Comparison of ENCODE assay signal across 8 cellular contexts in the genomic region with DNA sequence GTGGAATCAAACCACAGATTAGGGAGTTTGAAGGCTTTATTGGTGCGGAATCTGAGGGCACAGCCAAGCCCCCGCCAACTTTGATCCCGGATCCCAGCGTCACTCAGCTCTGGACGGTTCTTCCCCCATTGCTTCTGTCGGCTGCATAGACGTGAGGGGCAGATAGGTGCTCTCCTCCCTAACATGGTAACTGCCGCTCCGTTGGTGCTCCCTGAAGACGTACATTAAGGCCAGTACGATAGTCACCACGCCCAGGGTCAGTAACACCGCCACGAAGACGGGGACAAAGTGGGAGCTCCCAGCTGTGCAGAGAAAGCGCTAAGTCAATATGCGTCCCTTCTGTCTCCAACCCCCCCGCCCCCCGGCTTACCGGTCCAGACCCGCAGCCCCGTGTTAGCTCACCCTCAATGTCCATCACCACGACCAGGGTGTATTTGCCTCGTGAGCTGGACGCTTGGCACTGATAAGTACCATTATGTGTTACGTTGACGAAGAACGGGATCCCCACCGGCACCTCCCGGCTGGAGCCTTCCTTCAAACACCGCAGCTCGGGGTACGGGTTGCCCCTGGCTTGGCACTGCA. TPM values are rescaled to one million over a fixed set of nuclear protein-coding genes. Genes with fewer than 3 reads are reported as not detected.
DNase-seq lines count a peak whose midpoint lies in the region; ATAC-seq and TF ChIP-seq lines count a peak whose summit lies in the region.

No MANE protein-coding gene starts in this region.

- H3K27ac ChIP-seq in OCI-LY1 (ENCODE audit: low read depth, low read length, poor library complexity, severe bottlenecking) (peak overlapping the region; percentile 42), neutrophil (peak overlapping the region; percentile 87)

- H3F3A ChIP-seq in OCI-LY1 (ENCODE audit: insufficient read depth, low read length), result no peaks in the 10 kb centered on the region

- H3K36me3 ChIP-seq in OCI-LY1 (ENCODE audit: insufficient read depth, low read length) (peaks cover 31% of the 10 kb centered on the region), neutrophil (peaks cover 79% of the 10 kb centered on the region)

- H3K4me1 ChIP-seq in OCI-LY1 (ENCODE audit: insufficient read depth, low read length, severe bottlenecking) (peaks cover 36% of the 10 kb centered on the region), neutrophil (ENCODE audit: control insufficient read depth in 1 of 2, insufficient read depth in 1 of 2, low read depth in 1 of 2, low read length in 1 of 2) (peaks cover 56 to 66% of the 10 kb centered on the region in 2 experiments)

- H4K20me1 ChIP-seq in OCI-LY1 (ENCODE audit: insufficient read depth, low read length), result no peaks in the 10 kb centered on the region

- H3K27me3 Mint-ChIP-seq in endothelial cell (ENCODE audit: unreplicated experiment), result peaks cover 20% of the 10 kb centered on the region

- H3K9me3 ChIP-seq in OCI-LY1 (ENCODE audit: low read length), result no peaks in the 10 kb centered on the region
- peaks cover 3% of the 10 kb centered on the region for H3K9me3 ChIP-seq in neutrophil

- DNase-seq in endothelial cell (ENCODE audit: low spot score) (no peak), NCI-H526 (lab: John Stamatoyannopoulos, UW) (no peak), activated gamma-delta T cell treated with Interleukin-2 at 50 U/mL for 16 hours (no peak), cerebellar nuclear complex (lab: John Stamatoyannopoulos, UW) (no peak), DMS114 treated with DMSO at 0.1 percent for 48 hours (lab: John Stamatoyannopoulos, UW; ENCODE audit: unreplicated experiment) (no peak)

- no peak overlapping the region for H2AFZ ChIP-seq in OCI-LY1 (ENCODE audit: low read length)

- H3K4me3 ChIP-seq in OCI-LY1 (ENCODE audit: low read depth, low read length, poor library complexity, severe bottlenecking), result peak overlapping the region; percentile 72
- peak overlapping the region; percentile 87 to 95 for H3K4me3 ChIP-seq in neutrophil (ENCODE audit: low read depth in 1 of 2, low read length in 1 of 2)

- peak; percentile 8 for ATAC-seq in GM19328 (IDR thresholded peaks at IDR 0.05; ENCODE audit: unreplicated experiment)

- no peaks in the 10 kb centered on the region for H3K9me2 ChIP-seq in OCI-LY1 (ENCODE audit: low read depth, low read length)

- no peaks in the 10 kb centered on the region for H3K27me3 ChIP-seq in OCI-LY1 (ENCODE audit: insufficient read depth, low read length)
- H3K27me3 ChIP-seq in neutrophil, result no peaks in the 10 kb centered on the region

- H3K27ac Mint-ChIP-seq in endothelial cell (ENCODE audit: unreplicated experiment), result peak overlapping the region; percentile 92

- H3K36me3 Mint-ChIP-seq in endothelial cell (ENCODE audit: low read depth, unreplicated experiment), result peaks cover 17% of the 10 kb centered on the region

- H3K4me3 Mint-ChIP-seq in endothelial cell (ENCODE audit: unreplicated experiment), result peak overlapping the region; percentile 96

- TF ChIP-seq CTCF in OCI-LY1 (IDR thresholded peaks at IDR 0.05; ENCODE audit: low read length) (no peak), endothelial cell (IDR thresholded peaks at IDR 0.05; ENCODE audit: unreplicated experiment) (no peak), neutrophil (IDR thresholded peaks at IDR 0.05) (no peak)

- H3K4me2 ChIP-seq in OCI-LY1 (ENCODE audit: low read length), result peak overlapping the region; percentile 92

- peaks cover 14% of the 10 kb centered on the region for H3K79me2 ChIP-seq in OCI-LY1 (ENCODE audit: insufficient read depth, low read length)

- H3K9me3 Mint-ChIP-seq in endothelial cell (ENCODE audit: unreplicated experiment), result no peaks in the 10 kb centered on the region

- peak overlapping the region; percentile 75 for H3K9ac ChIP-seq in OCI-LY1 (ENCODE audit: low read length)

- H3K4me1 Mint-ChIP-seq in endothelial cell (ENCODE audit: unreplicated experiment), result peaks cover 9% of the 10 kb centered on the region

RNA-seq across cellular contexts. Expression of gene RAVER1, which starts 0.5 kb away (rescaled TPM):
- 46.1 TPM for total RNA-seq in endothelial cell (ENCODE audit: unreplicated experiment)

RNA-seq across cellular contexts. Expression of gene ICAM3, which starts 5.6 kb away (rescaled TPM):
- 24.9 TPM for total RNA-seq in endothelial cell (ENCODE audit: unreplicated experiment)

RNA-seq across cellular contexts. Expression of gene FDX2, which starts 18.0 kb away (rescaled TPM):
- 18.9 TPM for total RNA-seq in endothelial cell (ENCODE audit: unreplicated experiment)

RNA-seq across cellular contexts. Expression of gene ZGLP1, which starts 24.2 kb away (rescaled TPM):
- 8.2 TPM for total RNA-seq in endothelial cell (ENCODE audit: unreplicated experiment)

RNA-seq across cellular contexts. Expression of gene ICAM5, which starts 44.1 kb away (rescaled TPM):
- not detected for total RNA-seq in endothelial cell (ENCODE audit: unreplicated experiment)
